In the genomic region with DNA sequence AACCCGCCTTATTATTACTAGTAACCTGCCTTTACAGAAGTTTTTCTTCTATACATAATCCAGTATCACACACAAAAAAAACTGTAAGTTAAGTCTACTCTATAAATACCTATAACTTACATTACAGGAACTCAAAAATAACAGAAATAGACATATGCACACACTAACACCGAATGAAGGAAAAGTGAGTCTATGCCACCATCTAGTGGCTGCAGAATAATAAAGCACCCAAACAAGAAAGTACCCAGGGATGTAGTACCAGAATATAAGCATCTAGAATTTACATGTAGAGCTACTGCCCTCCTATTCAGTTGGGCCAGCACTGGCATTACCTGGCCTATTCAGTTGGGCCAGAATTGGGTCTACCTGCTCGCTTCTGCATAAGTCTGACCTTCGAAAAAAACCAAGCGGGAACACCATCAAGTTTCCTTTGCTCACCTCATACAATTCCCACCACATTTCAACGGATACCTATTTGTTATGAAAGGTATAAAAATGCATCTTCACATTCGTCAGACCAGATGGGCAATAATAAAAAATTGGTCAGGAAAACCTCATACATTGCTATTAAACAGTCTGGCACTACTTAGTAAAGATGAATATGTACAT, we compare ENCODE assay signal across 7 cellular contexts. TPM values are rescaled to one million over a fixed set of nuclear protein-coding genes. Genes with fewer than 3 reads are reported as not detected.
DNase-seq lines count a peak whose midpoint lies in the region; ATAC-seq and TF ChIP-seq lines count a peak whose summit lies in the region.

No MANE protein-coding gene starts in this region.

- H3K4me3 ChIP-seq in gastroesophageal sphincter = no peak overlapping the region
- no peak overlapping the region for H3K4me3 ChIP-seq in gastrocnemius medialis

- H3K4me1 Mint-ChIP-seq in activated CD4-positive, alpha-beta T cell treated with anti-CD3 and anti-CD28 coated beads, Interleukin-2, amount 10 ng/mL, durations not matched to agents 24 days and 14 days = peaks cover 11% of the 10 kb centered on the region

- H3K36me3 ChIP-seq in gastroesophageal sphincter = no peaks in the 10 kb centered on the region
- no peaks in the 10 kb centered on the region for H3K36me3 ChIP-seq in gastrocnemius medialis

- H3K27ac ChIP-seq in gastroesophageal sphincter (no peak overlapping the region), gastrocnemius medialis (no peak overlapping the region)

- TF ChIP-seq CTCF in gastroesophageal sphincter (IDR thresholded peaks at IDR 0.05) (peak; percentile 39 to 71 (median 68)), gastrocnemius medialis (IDR thresholded peaks at IDR 0.05 in 4 of 5, conservative IDR thresholded peaks at IDR 0.05 in 1 of 5) (peak; percentile 49 to 74 (median 70))

- DNase-seq in EL = peak; percentile 71
- DNase-seq in NCI-H2227 treated with DMSO at 0.1 percent for 48 hours (lab: John Stamatoyannopoulos, UW) = peak; percentile 42
- peak; percentile 84 for DNase-seq in activated CD4-positive, alpha-beta T cell treated with anti-CD3 and anti-CD28 coated beads, Interleukin-2, amount 10 ng/mL, durations not matched to agents 24 days and 14 days
- no peak for DNase-seq in gastrocnemius medialis

- H3K27me3 Mint-ChIP-seq in activated CD4-positive, alpha-beta T cell treated with anti-CD3 and anti-CD28 coated beads, Interleukin-2, amount 10 ng/mL, durations not matched to agents 24 days and 14 days = no peaks in the 10 kb centered on the region

- no peak overlapping the region for H3K4me3 Mint-ChIP-seq in activated CD4-positive, alpha-beta T cell treated with anti-CD3 and anti-CD28 coated beads, Interleukin-2, amount 10 ng/mL, durations not matched to agents 24 days and 14 days

- no peak overlapping the region for H3K27ac Mint-ChIP-seq in activated CD4-positive, alpha-beta T cell treated with anti-CD3 and anti-CD28 coated beads, Interleukin-2, amount 10 ng/mL, durations not matched to agents 24 days and 14 days

- no peaks in the 10 kb centered on the region for H3K9me3 Mint-ChIP-seq in activated CD4-positive, alpha-beta T cell treated with anti-CD3 and anti-CD28 coated beads, Interleukin-2, amount 10 ng/mL, durations not matched to agents 24 days and 14 days

- TF ChIP-seq POLR2A in gastroesophageal sphincter (IDR thresholded peaks at IDR 0.05) = no peak
- TF ChIP-seq POLR2A in gastrocnemius medialis (IDR thresholded peaks at IDR 0.05) = no peak

- WGBS in gastroesophageal sphincter (ENCODE audit: low coverage in 1 of 2), 2 donors = 24 to 28% methylated on average over 7 of the region's 7 CpGs

- peak; percentile 28 for ATAC-seq in GM19397 (IDR thresholded peaks at IDR 0.05; ENCODE audit: unreplicated experiment)
- ATAC-seq in HG03342 (IDR thresholded peaks at IDR 0.05; ENCODE audit: unreplicated experiment) = peak; percentile 41
- no peak for ATAC-seq in gastroesophageal sphincter
- ATAC-seq in gastrocnemius medialis = no peak

- H3K36me3 Mint-ChIP-seq in activated CD4-positive, alpha-beta T cell treated with anti-CD3 and anti-CD28 coated beads, Interleukin-2, amount 10 ng/mL, durations not matched to agents 24 days and 14 days (ENCODE audit: low read depth) = no peaks in the 10 kb centered on the region

- H3K9me3 ChIP-seq in gastroesophageal sphincter (no peaks in the 10 kb centered on the region), gastrocnemius medialis (no peaks in the 10 kb centered on the region)

- TF ChIP-seq EP300 in gastroesophageal sphincter (IDR thresholded peaks at IDR 0.05) = no peak

- in situ Hi-C loops in gastrocnemius medialis (cut with MboI; ENCODE audit: low sequenced_read_pairs in 4 of 4) = no loop called here

- H3K27me3 ChIP-seq in gastroesophageal sphincter (no peaks in the 10 kb centered on the region), gastrocnemius medialis (no peaks in the 10 kb centered on the region)

- intact Hi-C loops in activated CD4-positive, alpha-beta T cell treated with anti-CD3 and anti-CD28 coated beads, Interleukin-2, amount 10 ng/mL, durations not matched to agents 24 days and 14 days (cut with micrococcal nuclease) = loop anchor here (2.0 to 10.0 kb wide), 7 partner anchors 251 to 1345 kb away; partner anchors contain the start of gene TMEM38B
- intact Hi-C loops in gastrocnemius medialis (cut with DNase I; ENCODE audit: low total_unique reads) = no loop called here

- H3K4me1 ChIP-seq in gastroesophageal sphincter = peaks cover 0 to 5% (median 0%) of the 10 kb centered on the region in 3 donors
- H3K4me1 ChIP-seq in gastrocnemius medialis = peaks cover under 1 to 4% of the 10 kb centered on the region in 2 donors

RNA-seq across cellular contexts. Expression of gene NIPSNAP3A, which starts 4.0 kb away (rescaled TPM):
- 9.4 and 10.8 TPM in 2 replicates for total RNA-seq in activated CD4-positive, alpha-beta T cell treated with anti-CD3 and anti-CD28 coated beads, Interleukin-2, amount 10 ng/mL, durations not matched to agents 24 days and 14 days
- total RNA-seq in gastroesophageal sphincter = 10 to 100 TPM; 21.9 to 42.0 (median 24.4) TPM
- 10 to 100 TPM in 1 of 4 donors, 1 to 10 TPM in 3; 5.9 to 17.2 (median 6.9) TPM for total RNA-seq in gastrocnemius medialis

RNA-seq across cellular contexts. Expression of gene NIPSNAP3B, which starts 20.4 kb away (rescaled TPM):
- total RNA-seq in activated CD4-positive, alpha-beta T cell treated with anti-CD3 and anti-CD28 coated beads, Interleukin-2, amount 10 ng/mL, durations not matched to agents 24 days and 14 days = 0.19 and 0.66 TPM in 2 replicates
- total RNA-seq in gastroesophageal sphincter = 10 to 100 TPM in 1 of 4 donors, 1 to 10 TPM in 3; 1.7 to 10.1 (median 3.2) TPM
- total RNA-seq in gastrocnemius medialis = 10 to 100 TPM in 3 of 4 donors, 1 to 10 TPM in 1; 1.9 to 19.1 (median 13.9) TPM

RNA-seq across cellular contexts. Expression of gene OR13D1, which starts 49.2 kb away (rescaled TPM):
- total RNA-seq in activated CD4-positive, alpha-beta T cell treated with anti-CD3 and anti-CD28 coated beads, Interleukin-2, amount 10 ng/mL, durations not matched to agents 24 days and 14 days = not detected in 2 replicates
- not detected for total RNA-seq in gastroesophageal sphincter
- not detected for total RNA-seq in gastrocnemius medialis

Comparison
In these comparisons a context has a peak if more than half of its experiments do, and no peak if none do; other contexts are left out.
1. DNase-seq: peak in EL (single experiment), NCI-H2227 treated with DMSO at 0.1 percent for 48 hours (single experiment) and activated CD4-positive, alpha-beta T cell treated with anti-CD3 and anti-CD28 coated beads, Interleukin-2, amount 10 ng/mL, durations not matched to agents 24 days and 14 days (single experiment); none in gastrocnemius medialis (0 of 2).
2. ATAC-seq: peak in GM19397 (single experiment) and HG03342 (single experiment); none in gastroesophageal sphincter (single experiment) and gastrocnemius medialis (0 of 2).